8 cellular contexts compared by ENCODE assay signal in the genomic region with DNA sequence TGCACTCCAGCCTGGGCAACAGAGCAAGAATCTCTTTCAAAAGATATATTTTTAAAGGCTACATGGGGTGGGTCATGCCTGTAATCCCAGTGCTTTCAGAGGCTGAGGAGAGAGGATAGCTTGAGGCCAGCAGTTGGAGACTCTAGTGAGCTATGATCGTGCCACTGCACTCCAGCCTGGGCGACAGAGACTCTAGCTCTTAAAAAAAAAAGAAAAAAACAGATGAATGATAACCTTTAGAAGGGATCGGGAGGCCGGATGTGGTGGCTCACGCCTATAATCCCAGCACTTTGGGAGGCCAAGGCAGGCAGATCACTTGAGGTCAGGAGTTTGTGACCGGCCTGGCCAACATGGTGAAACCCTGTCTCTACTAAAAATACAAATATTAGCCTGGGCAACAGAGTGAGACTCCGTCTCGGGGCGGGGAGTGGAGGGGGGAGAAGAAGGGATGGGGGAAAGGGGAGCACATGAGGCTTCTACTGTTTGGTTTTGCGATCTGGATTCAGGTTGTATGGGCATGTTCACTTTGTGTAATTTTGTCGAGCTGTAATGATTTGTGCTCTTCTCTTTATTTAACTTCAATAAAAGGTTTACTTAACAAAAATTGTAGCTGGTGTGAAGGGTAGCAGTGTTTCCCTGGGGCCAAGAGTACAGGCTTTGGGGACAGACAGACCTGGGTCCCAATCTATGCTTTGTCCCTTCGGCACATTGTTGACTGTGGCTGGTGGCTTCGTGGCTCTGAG. TPM values are rescaled to one million over a fixed set of nuclear protein-coding genes. Genes with fewer than 3 reads are reported as not detected.
A peak's percentile ranks its signal among the peaks of the same experiment; 100 is the strongest.
DNase-seq lines count a peak whose midpoint lies in the region; FAIRE-seq lines count a peak whose summit lies in the region.

No MANE protein-coding gene starts in this region.

- CTCF ChIA-PET in activated naive CD4-positive, alpha-beta T cell treated with anti-CD3 and anti-CD28 coated beads, Interleukin-2, amount 10 ng/mL, durations not matched to agents 7 days and 5 days (lab: Charles Lee): interaction anchor here (0.8 to 3.3 kb wide), 28 partner anchors 9 to 296 kb away, joined by 3 to 31 read pairs (median 6); partner anchors contain the start of genes FBL, FCGBP and ZNF546

- H3K9ac ChIP-seq in stomach smooth muscle (ENCODE audit: low read length in 2 of 2): peak overlapping the region; percentile 95 to 98

- H3K9me3 ChIP-seq in stomach smooth muscle (ENCODE audit: control insufficient read depth in 2 of 2, low read length in 2 of 2): no peaks in the 10 kb centered on the region

- H3K4me3 ChIP-seq in stomach smooth muscle (ENCODE audit: low read length in 2 of 2): peak overlapping the region; percentile 72 to 93

- H3K27ac Mint-ChIP-seq in activated naive CD4-positive, alpha-beta T cell treated with anti-CD3 and anti-CD28 coated beads, Interleukin-2, amount 10 ng/mL, durations not matched to agents 7 days and 5 days: peak overlapping the region; percentile 96
- peak overlapping the region; percentile 96 to 100 (median 98) for H3K27ac Mint-ChIP-seq in immature natural killer cell

- peaks cover 50% of the 10 kb centered on the region for H3K4me1 Mint-ChIP-seq in activated naive CD4-positive, alpha-beta T cell treated with anti-CD3 and anti-CD28 coated beads, Interleukin-2, amount 10 ng/mL, durations not matched to agents 7 days and 5 days
- peaks cover 37 to 43% of the 10 kb centered on the region in 2 donors for H3K4me1 Mint-ChIP-seq in immature natural killer cell

- H3K36me3 Mint-ChIP-seq in activated naive CD4-positive, alpha-beta T cell treated with anti-CD3 and anti-CD28 coated beads, Interleukin-2, amount 10 ng/mL, durations not matched to agents 7 days and 5 days: peaks cover 32% of the 10 kb centered on the region
- peaks cover 9 to 14% (median 13%) of the 10 kb centered on the region in 3 donors for H3K36me3 Mint-ChIP-seq in immature natural killer cell

- H3K27me3 ChIP-seq in stomach smooth muscle (ENCODE audit: control insufficient read depth in 1 of 2, insufficient read depth in 2 of 2, low read length in 2 of 2): no peaks in the 10 kb centered on the region

- DNase-seq in NCI-H2227 treated with DMSO at 0.1 percent for 48 hours (lab: John Stamatoyannopoulos, UW) (peak; percentile 86), NCI-H2227 (lab: John Stamatoyannopoulos, UW; ENCODE audit: unreplicated experiment) (no peak), immature natural killer cell (peak in 1 of 3 donors; percentile 4), urothelium cell line (ENCODE audit: low spot score) (no peak), COLO668 (lab: John Stamatoyannopoulos, UW; ENCODE audit: unreplicated experiment) (no peak), epidermal melanocyte (ENCODE audit: insufficient read length, low spot score) (no peak)
- DNase-seq in activated naive CD4-positive, alpha-beta T cell treated with anti-CD3 and anti-CD28 coated beads, Interleukin-2, amount 10 ng/mL, durations not matched to agents 7 days and 5 days: peak; percentile 41

- peak overlapping the region; percentile 97 for H3K4me3 Mint-ChIP-seq in activated naive CD4-positive, alpha-beta T cell treated with anti-CD3 and anti-CD28 coated beads, Interleukin-2, amount 10 ng/mL, durations not matched to agents 7 days and 5 days
- peak overlapping the region; percentile 90 to 100 (median 97) for H3K4me3 Mint-ChIP-seq in immature natural killer cell

- H3K9me3 Mint-ChIP-seq in activated naive CD4-positive, alpha-beta T cell treated with anti-CD3 and anti-CD28 coated beads, Interleukin-2, amount 10 ng/mL, durations not matched to agents 7 days and 5 days: no peaks in the 10 kb centered on the region
- no peaks in the 10 kb centered on the region for H3K9me3 Mint-ChIP-seq in immature natural killer cell

- peaks cover 21 to 22% of the 10 kb centered on the region in 2 donors for H3K36me3 ChIP-seq in stomach smooth muscle (ENCODE audit: control insufficient read depth in 2 of 2, insufficient read depth in 2 of 2, low read length in 2 of 2)

- peak overlapping the region; percentile 87 for H3K27ac ChIP-seq in stomach smooth muscle (ENCODE audit: low read length)

- H3K4me1 ChIP-seq in stomach smooth muscle (ENCODE audit: control insufficient read depth, insufficient read depth, low read length): peaks cover 19% of the 10 kb centered on the region

- H3K27me3 Mint-ChIP-seq in activated naive CD4-positive, alpha-beta T cell treated with anti-CD3 and anti-CD28 coated beads, Interleukin-2, amount 10 ng/mL, durations not matched to agents 7 days and 5 days: no peaks in the 10 kb centered on the region
- H3K27me3 Mint-ChIP-seq in immature natural killer cell (ENCODE audit: low read depth in 3 of 3): peaks cover 0 to 11% (median 8%) of the 10 kb centered on the region in 3 donors

- no peak for FAIRE-seq in urothelium cell line (lab: Jason Lieb, UNC)

RNA-seq across cellular contexts. Expression of gene PSMC4, which starts 1.1 kb away (rescaled TPM):
- polyA plus RNA-seq in immature natural killer cell: 100 to 1,000 TPM; 113 to 133 (median 127) TPM

RNA-seq across cellular contexts. Expression of gene ZNF546, which starts 27.0 kb away (rescaled TPM):
- polyA plus RNA-seq in immature natural killer cell: 1 to 10 TPM in 2 of 3 donors, not detected in 1; 2.4 to 2.5 TPM

RNA-seq across cellular contexts. Expression of gene FCGBP, which starts 35.4 kb away (rescaled TPM):
- under 1 TPM in 2 of 3 donors, not detected in 1; 0.36 to 0.92 TPM for polyA plus RNA-seq in immature natural killer cell

Comparison
In these comparisons a context has a peak if more than half of its experiments do, and no peak if none do; other contexts are left out.
1. DNase-seq: peak in NCI-H2227 treated with DMSO at 0.1 percent for 48 hours (single experiment) and activated naive CD4-positive, alpha-beta T cell treated with anti-CD3 and anti-CD28 coated beads, Interleukin-2, amount 10 ng/mL, durations not matched to agents 7 days and 5 days (single experiment); none in NCI-H2227 (single experiment), urothelium cell line (single experiment), COLO668 (single experiment) and epidermal melanocyte (single experiment).